Comparison of ENCODE assay signal across 33 cellular contexts in the genomic region with DNA sequence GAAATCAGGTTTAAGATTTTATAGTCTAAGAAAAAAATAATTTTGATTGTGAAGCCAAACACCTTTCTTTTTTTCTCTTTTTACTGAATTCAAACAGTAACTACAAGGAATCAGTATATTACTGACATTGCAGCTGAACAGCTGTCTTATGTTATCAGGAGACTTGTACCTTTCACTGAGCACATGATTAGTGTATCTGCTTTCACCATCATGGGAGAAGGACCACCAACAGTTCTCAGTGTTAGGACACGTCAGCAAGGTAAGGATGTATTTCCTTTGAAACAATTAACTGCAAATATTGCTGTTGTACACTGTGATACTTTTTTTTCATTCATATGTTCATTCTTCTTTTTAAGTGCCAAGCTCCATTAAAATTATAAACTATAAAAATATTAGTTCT. TPM values are rescaled to one million over a fixed set of nuclear protein-coding genes. Genes with fewer than 3 reads are reported as not detected.
"Had no signal": no experiment of that assay in that cellular context is flagged by ENCODE, and none has a peak within 500 bp of the region (broad histone marks: within the 10 kb centered on the region; RNA-seq: fewer than 3 reads in every experiment).

No MANE protein-coding gene starts in this region.

- H3K4me3 ChIP-seq: adrenal gland, body of pancreas, breast epithelium had no signal

- H3K9me3 ChIP-seq: adrenal gland, body of pancreas, breast epithelium had no signal

- DNase-seq: activated B cell treated with CpG ODN at 0.5 μM for 24 hours; activated CD4-positive, alpha-beta memory T cell treated with anti-CD3 and anti-CD28 coated beads for 36 hours; activated CD4-positive, alpha-beta T cell treated with anti-CD3 and anti-CD28 coated beads for 1 hour; activated CD4-positive, alpha-beta T cell treated with anti-CD3 and anti-CD28 coated beads for 36 hours; activated CD4-positive, alpha-beta T cell treated with anti-CD3 and anti-CD28 coated beads, Interleukin-2, amount 10 ng/mL, durations not matched to agents 24 days and 14 days; activated CD4-positive, alpha-beta T cell treated with anti-CD3 and anti-CD28 coated beads, Interleukin-2, amount 50 U/mL, for 1 hour; activated CD4-positive, alpha-beta T cell treated with anti-CD3 and anti-CD28 coated beads, Interleukin-2, amount 50 U/mL, for 4 hours; activated CD8-positive, alpha-beta memory T cell treated with anti-CD3 and anti-CD28 coated beads, Interleukin-2, amount 50 U/mL, for 4 hours; activated CD8-positive, alpha-beta T cell treated with anti-CD3 and anti-CD28 coated beads for 36 hours; activated effector memory CD4-positive, alpha-beta T cell treated with anti-CD3 and anti-CD28 coated beads, Interleukin-2, amount 50 U/mL, for 16 hours; activated gamma-delta T cell treated with Interleukin-2 at 50 U/mL for 16 hours; activated naive CD4-positive, alpha-beta T cell; activated naive CD4-positive, alpha-beta T cell treated with anti-CD3 and anti-CD28 coated beads for 36 hours; activated naive CD4-positive, alpha-beta T cell treated with anti-CD3 and anti-CD28 coated beads, Interleukin-2, amount 50 U/mL, for 16 hours; activated naive CD8-positive, alpha-beta T cell treated with anti-CD3 and anti-CD28 coated beads for 36 hours; activated T-cell treated with anti-CD3 and anti-CD28 coated beads for 4 hours; activated T-cell treated with anti-CD3 and anti-CD28 coated beads, Interleukin-2, amount 50 U/mL, for 1 hour; activated T-cell treated with anti-CD3 and anti-CD28 coated beads, Interleukin-2, amount 50 U/mL, for 4 hours; activated T-cell treated with anti-CD3 and anti-CD28 coated beads, Interleukin-2, amount 50 U/mL, for 72 hours; adrenal gland; amniotic stem cell; aorta; body of pancreas; brain microvascular endothelial cell; central memory CD4-positive, alpha-beta T cell; T-helper 2 cell; T-helper 9 cell had no signal

- H3K36me3 ChIP-seq: adrenal gland, brain microvascular endothelial cell, breast epithelium had no signal

- H3K27me3 ChIP-seq: adrenal gland, body of pancreas, brain microvascular endothelial cell, breast epithelium had no signal

- H3K27ac ChIP-seq: adrenal gland, body of pancreas, brain microvascular endothelial cell, breast epithelium, VCaP had no signal

- H3K4me1 ChIP-seq: adrenal gland, body of pancreas, breast epithelium had no signal

RNA-seq across cellular contexts. Expression of a gene that starts 50.8 kb away (rescaled TPM):
- total RNA-seq: activated B cell treated with CpG ODN at 0.5 μM for 24 hours; activated CD4-positive, alpha-beta memory T cell treated with anti-CD3 and anti-CD28 coated beads for 36 hours; activated CD4-positive, alpha-beta T cell treated with anti-CD3 and anti-CD28 coated beads for 36 hours; activated CD4-positive, alpha-beta T cell treated with anti-CD3 and anti-CD28 coated beads, Interleukin-2, amount 10 ng/mL, durations not matched to agents 24 days and 14 days; activated CD8-positive, alpha-beta memory T cell treated with anti-CD3 and anti-CD28 coated beads for 36 hours; activated CD8-positive, alpha-beta T cell treated with anti-CD3 and anti-CD28 coated beads for 36 hours; activated naive CD4-positive, alpha-beta T cell treated with anti-CD3 and anti-CD28 coated beads for 36 hours; activated naive CD4-positive, alpha-beta T cell treated with anti-CD3 and anti-CD28 coated beads, Interleukin-2, amount 50 U/mL, for 72 hours; activated naive CD8-positive, alpha-beta T cell treated with anti-CD3 and anti-CD28 coated beads for 36 hours; activated T-cell treated with anti-CD3 and anti-CD28 coated beads, Interleukin-2, amount 50 U/mL, for 4 hours; activated T-cell treated with anti-CD3 and anti-CD28 coated beads, Interleukin-2, amount 50 U/mL, for 72 hours; activated T-helper 1 cell treated with anti-CD3 and anti-CD28 coated beads, Interleukin-12 subunit alpha, Interleukin-12 subunit beta, Interleukin-2, Interleukin-4 antibody, amounts not matched to agents 30 ng/mL and 10 ng/mL and 1 ng/mL, durations not matched to agents 14 hours and 24 hours and 36 hours; activated T-helper 17 cell treated with anti-CD3 and anti-CD28 coated beads, Interleukin-2, amount 50 U/mL, for 72 hours had no signal
